Comparison of ENCODE assay signal across 14 cellular contexts in the genomic region with DNA sequence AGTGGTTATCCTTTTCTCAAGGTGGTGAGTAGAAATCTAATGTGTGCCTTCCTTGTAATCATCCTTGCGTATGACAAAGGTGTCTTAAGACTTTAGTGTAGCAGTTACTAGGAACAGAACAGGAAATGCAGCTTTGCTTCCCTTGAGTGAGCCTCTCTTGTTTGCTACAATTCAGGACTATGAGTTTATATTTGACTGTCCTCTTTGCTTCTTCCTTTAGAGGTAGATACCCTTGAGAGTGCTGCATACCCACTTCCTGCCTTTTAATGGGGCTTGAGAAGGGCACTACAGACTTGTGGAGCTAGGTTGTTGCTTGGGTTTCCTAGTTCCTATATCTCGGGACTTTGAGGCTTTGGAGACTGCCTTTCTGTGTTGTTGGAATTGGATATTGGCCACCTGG. TPM values are rescaled to one million over a fixed set of nuclear protein-coding genes. Genes with fewer than 3 reads are reported as not detected.
DNase-seq lines count a peak whose midpoint lies in the region; ATAC-seq and TF ChIP-seq lines count a peak whose summit lies in the region.
"Had no signal": no experiment of that assay in that cellular context is flagged by ENCODE, and none has a peak within 500 bp of the region (broad histone marks: within the 10 kb centered on the region; RNA-seq: fewer than 3 reads in every experiment).

No MANE protein-coding gene starts in this region.

- H3K9me3 Mint-ChIP-seq in activated naive CD8-positive, alpha-beta T cell treated with anti-CD3 and anti-CD28 coated beads, Interleukin-2, amount 10 ng/mL, durations not matched to agents 7 days and 5 days = no peaks in the 10 kb centered on the region

- peaks cover 15% of the 10 kb centered on the region for H3K4me1 Mint-ChIP-seq in activated naive CD8-positive, alpha-beta T cell treated with anti-CD3 and anti-CD28 coated beads, Interleukin-2, amount 10 ng/mL, durations not matched to agents 7 days and 5 days

- no peaks in the 10 kb centered on the region for H3K27me3 Mint-ChIP-seq in activated naive CD8-positive, alpha-beta T cell treated with anti-CD3 and anti-CD28 coated beads, Interleukin-2, amount 10 ng/mL, durations not matched to agents 7 days and 5 days

- intact Hi-C loops in sigmoid colon (cut with DNase I) = no loop called here

- 64 to 85% methylated on average over 2 of the region's 2 CpGs for WGBS in sigmoid colon, 2 donors

- peaks cover 0 to 6% (median 5%) of the 10 kb centered on the region in 4 donors for H3K4me1 ChIP-seq in sigmoid colon

- no peak for TF ChIP-seq EP300 in sigmoid colon (IDR thresholded peaks at IDR 0.05)

- no peak for TF ChIP-seq POLR2A in sigmoid colon (IDR thresholded peaks at IDR 0.05)

- peaks cover 34% of the 10 kb centered on the region for H3K36me3 Mint-ChIP-seq in activated naive CD8-positive, alpha-beta T cell treated with anti-CD3 and anti-CD28 coated beads, Interleukin-2, amount 10 ng/mL, durations not matched to agents 7 days and 5 days

- no peaks in the 10 kb centered on the region for H3K27me3 ChIP-seq in sigmoid colon
- H3K27me3 ChIP-seq: spleen had no signal

- H3K27ac ChIP-seq in sigmoid colon = no peak overlapping the region

- POLR2A ChIA-PET in activated naive CD8-positive, alpha-beta T cell treated with anti-CD3 and anti-CD28 coated beads, Interleukin-2, amount 10 ng/mL, durations not matched to agents 7 days and 5 days (lab: Charles Lee) = no interaction called here

- H3K4me3 ChIP-seq in sigmoid colon = no peak overlapping the region
- H3K4me3 ChIP-seq: spleen had no signal

- H3K9me3 ChIP-seq in sigmoid colon = no peaks in the 10 kb centered on the region
- H3K9me3 ChIP-seq: spleen had no signal

- H3K4me3 Mint-ChIP-seq in activated naive CD8-positive, alpha-beta T cell treated with anti-CD3 and anti-CD28 coated beads, Interleukin-2, amount 10 ng/mL, durations not matched to agents 7 days and 5 days = peak overlapping the region; percentile 70

- H3K27ac Mint-ChIP-seq in activated naive CD8-positive, alpha-beta T cell treated with anti-CD3 and anti-CD28 coated beads, Interleukin-2, amount 10 ng/mL, durations not matched to agents 7 days and 5 days = peak overlapping the region; percentile 84

- H3K36me3 ChIP-seq in sigmoid colon = peaks cover 0 to 35% (median 6%) of the 10 kb centered on the region in 4 donors

- no peak for TF ChIP-seq CTCF in sigmoid colon (IDR thresholded peaks at IDR 0.05)

- DNase-seq in CD1c-positive myeloid dendritic cell (ENCODE audit: extremely low spot score) (peak; percentile 5), NCI-H446 (lab: John Stamatoyannopoulos, UW) (no peak), sigmoid colon (no peak)
- DNase-seq in activated naive CD8-positive, alpha-beta T cell treated with anti-CD3 and anti-CD28 coated beads, Interleukin-2, amount 10 ng/mL, durations not matched to agents 7 days and 5 days = no peak
- no peak for DNase-seq in NK-92 treated with Interleukin-12 subunit alpha and Interleukin-12 subunit beta, amount 100 ng/mL, for 24 hours (lab: John Stamatoyannopoulos, UW)
- DNase-seq: activated CD8-positive, alpha-beta memory T cell treated with anti-CD3 and anti-CD28 coated beads, Interleukin-2, amount 50 U/mL, for 48 hours; cortex of kidney; spleen had no signal

- ATAC-seq in GM19351 (IDR thresholded peaks at IDR 0.05; ENCODE audit: unreplicated experiment) (peak; percentile 66), HG03139 (IDR thresholded peaks at IDR 0.05; ENCODE audit: unreplicated experiment) (peak; percentile 68), GM19455 (IDR thresholded peaks at IDR 0.05; ENCODE audit: unreplicated experiment) (no peak)
- ATAC-seq in activated naive CD8-positive, alpha-beta T cell treated with anti-CD3 and anti-CD28 coated beads, Interleukin-2, amount 10 ng/mL, durations not matched to agents 7 days and 5 days (ENCODE audit: low read depth) = peak; percentile 88

RNA-seq across cellular contexts. Expression of a gene that starts 3.8 kb away (rescaled TPM):
- not detected for total RNA-seq in activated naive CD8-positive, alpha-beta T cell treated with anti-CD3 and anti-CD28 coated beads, Interleukin-2, amount 10 ng/mL, durations not matched to agents 7 days and 5 days
- total RNA-seq in sigmoid colon = not detected
- polyA plus RNA-seq in sigmoid colon = under 1 TPM in 2 of 3 donors, not detected in 1; 0.03 to 0.92 TPM
- total RNA-seq: glomerular endothelial cell, mononuclear cell, spleen, subcutaneous adipose tissue had no signal
